1 cellular context compared by ENCODE assay signal in genomic region chr19:51108066-51108804, GRCh38.
A peak's percentile ranks its signal among the peaks of the same experiment; 100 is the strongest.
TF ChIP-seq lines count a peak whose summit lies in the region.

CTU1 (minus strand) TSS chr19:51108409; CDS start chr19:51104569, 3,840 bp downstream.

TF ChIP-seq in HepG2, 621 proteins besides CTCF, POLR2A, EP300 and RAD21 (continued from another document and continues in another):
- TF ChIP-seq USF2 (IDR thresholded peaks at IDR 0.05; ENCODE audit: low read depth, low read length), result no peak
- peak; percentile 14; the same call in 1 of the 2 replicates for TF ChIP-seq USF2 (CRISPR knock-in tag; IDR thresholded peaks at IDR 0.05; ENCODE audit: borderline replicate concordance)
- TF ChIP-seq ZNF510 (CRISPR knock-in tag; IDR thresholded peaks at IDR 0.05; ENCODE audit: low read depth), result no peak
- TF ChIP-seq TEF (CRISPR knock-in tag; IDR thresholded peaks at IDR 0.05), result no peak
- no peak for TF ChIP-seq ZNF484 (CRISPR knock-in tag; IDR thresholded peaks at IDR 0.05; ENCODE audit: borderline replicate concordance, low read depth)
- TF ChIP-seq ZEB1 (IDR thresholded peaks at IDR 0.05; ENCODE audit: insufficient replicate concordance, low read depth), result no peak
- peak; percentile 67; the same call in 1 of the 2 replicates for TF ChIP-seq POGK (CRISPR knock-in tag; conservative IDR thresholded peaks at IDR 0.05)
- TF ChIP-seq FOXA1 (IDR thresholded peaks at IDR 0.05), result no peak
- peak; percentile 7; the same call in 1 of the 2 replicates for TF ChIP-seq FOXA1 (CRISPR knock-in tag; IDR thresholded peaks at IDR 0.05)
- TF ChIP-seq ZNF709 (CRISPR knock-in tag; IDR thresholded peaks at IDR 0.05), result peak; percentile 31; the same call in 1 of the 2 replicates
- TF ChIP-seq BORCS8-MEF2B (CRISPR knock-in tag; IDR thresholded peaks at IDR 0.05), result no peak
- TF ChIP-seq ZNF143 (CRISPR knock-in tag; IDR thresholded peaks at IDR 0.05), result peak; percentile 98
- TF ChIP-seq MTA3 (CRISPR knock-in tag; IDR thresholded peaks at IDR 0.05), result no peak
- TF ChIP-seq ZBTB42 (CRISPR knock-in tag; IDR thresholded peaks at IDR 0.05), result no peak
- TF ChIP-seq KLF12 (CRISPR knock-in tag; IDR thresholded peaks at IDR 0.05; ENCODE audit: borderline replicate concordance), result peak; percentile 86; the same call in 1 of the 2 replicates
- 0 out of 2 replicates have a peak, but pooled peaks have one; percentile 17 for TF ChIP-seq ZNF629 (CRISPR knock-in tag; conservative IDR thresholded peaks at IDR 0.05)
- TF ChIP-seq PRDM10 (CRISPR knock-in tag; IDR thresholded peaks at IDR 0.05; ENCODE audit: low read depth), result peak; percentile 78
- no peak for TF ChIP-seq KDM3A (CRISPR knock-in tag; IDR thresholded peaks at IDR 0.05; ENCODE audit: low read depth)
- TF ChIP-seq ZMYM3 (CRISPR knock-in tag; IDR thresholded peaks at IDR 0.05), result no peak
- TF ChIP-seq ZNF207 (IDR thresholded peaks at IDR 0.05; ENCODE audit: borderline replicate concordance), result no peak
- peak; percentile 56; the same call in 1 of the 2 replicates for TF ChIP-seq SP2 (CRISPR knock-in tag; IDR thresholded peaks at IDR 0.05)
- peak; percentile 34 for TF ChIP-seq SALL1 (CRISPR knock-in tag; IDR thresholded peaks at IDR 0.05)
- TF ChIP-seq ZNF670 (CRISPR knock-in tag; IDR thresholded peaks at IDR 0.05; ENCODE audit: borderline replicate concordance), result no peak
- TF ChIP-seq ZNF326 (CRISPR knock-in tag; IDR thresholded peaks at IDR 0.05; ENCODE audit: borderline replicate concordance), result no peak
- no peak for TF ChIP-seq ZSCAN21 (CRISPR knock-in tag; IDR thresholded peaks at IDR 0.05; ENCODE audit: borderline replicate concordance)
- TF ChIP-seq CEBPZ (IDR thresholded peaks at IDR 0.05; ENCODE audit: low read length), result no peak
- peak; percentile 71; the same call in 1 of the 2 replicates for TF ChIP-seq ZNF639 (CRISPR knock-in tag; conservative IDR thresholded peaks at IDR 0.05)
- TF ChIP-seq ATF1 (CRISPR knock-in tag; IDR thresholded peaks at IDR 0.05), result peak; percentile 56
- TF ChIP-seq AHDC1 (CRISPR knock-in tag; IDR thresholded peaks at IDR 0.05; ENCODE audit: borderline replicate concordance), result no peak
- TF ChIP-seq ZNF691 (CRISPR knock-in tag; IDR thresholded peaks at IDR 0.05; ENCODE audit: borderline replicate concordance, low read depth), result no peak; the same call in 1 of the 2 replicates
- TF ChIP-seq ZSCAN25 (CRISPR knock-in tag; IDR thresholded peaks at IDR 0.05), result no peak
- TF ChIP-seq REPIN1 (CRISPR knock-in tag; IDR thresholded peaks at IDR 0.05; ENCODE audit: borderline replicate concordance, low read depth), result peak; percentile 21; the same call in 1 of the 2 replicates
- TF ChIP-seq CBX5 (CRISPR knock-in tag; IDR thresholded peaks at IDR 0.05; ENCODE audit: borderline replicate concordance), result no peak
- no peak for TF ChIP-seq ONECUT2 (CRISPR knock-in tag; IDR thresholded peaks at IDR 0.05)
- no peak for TF ChIP-seq ATAD3A (CRISPR knock-in tag; IDR thresholded peaks at IDR 0.05)
- no peak for TF ChIP-seq ZNF251 (CRISPR knock-in tag; IDR thresholded peaks at IDR 0.05)
- TF ChIP-seq FOXJ3 (CRISPR knock-in tag; IDR thresholded peaks at IDR 0.05; ENCODE audit: borderline replicate concordance), result peak; percentile 44; the same call in 1 of the 2 replicates
- no peak for TF ChIP-seq ZNF570 (CRISPR knock-in tag; IDR thresholded peaks at IDR 0.05; ENCODE audit: borderline replicate concordance)
- TF ChIP-seq ZNF337 (CRISPR knock-in tag; IDR thresholded peaks at IDR 0.05; ENCODE audit: borderline replicate concordance, low read depth), result no peak
- TF ChIP-seq ZNF878 (CRISPR knock-in tag; IDR thresholded peaks at IDR 0.05), result no peak
- TF ChIP-seq ZNF546 (CRISPR knock-in tag; conservative IDR thresholded peaks at IDR 0.05), result no peak
- no peak for TF ChIP-seq SNAPC2 (CRISPR knock-in tag; IDR thresholded peaks at IDR 0.05)
